12 cellular contexts compared by ENCODE assay signal in the genomic region with DNA sequence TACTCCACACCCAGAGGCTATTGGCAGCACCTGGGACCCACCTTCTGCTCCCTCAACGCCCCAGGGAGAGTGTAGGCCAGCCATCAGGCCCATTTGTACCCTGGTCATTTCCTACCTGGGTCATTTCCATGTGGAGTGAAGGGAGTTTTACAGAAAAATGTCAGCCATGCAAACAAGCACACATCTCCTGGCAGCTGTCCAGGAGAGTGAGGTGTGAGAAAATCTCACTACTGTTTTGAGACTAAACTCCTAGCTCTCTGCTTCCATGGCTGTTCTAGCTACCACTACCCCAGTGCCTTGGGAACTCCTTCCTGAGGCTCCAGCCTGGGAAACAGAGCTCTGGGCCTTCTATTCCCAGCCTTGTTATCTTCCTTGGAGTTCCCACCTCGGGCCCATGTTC. TPM values are rescaled to one million over a fixed set of nuclear protein-coding genes. Genes with fewer than 3 reads are reported as not detected.
DNase-seq lines count a peak whose midpoint lies in the region; ATAC-seq and TF ChIP-seq lines count a peak whose summit lies in the region.
"Had no signal": no experiment of that assay in that cellular context is flagged by ENCODE, and none has a peak within 500 bp of the region (broad histone marks: within the 10 kb centered on the region; RNA-seq: fewer than 3 reads in every experiment).

No MANE protein-coding gene starts in this region.

- 69% methylated on average over 1 of the region's 2 CpGs for WGBS in prostate gland

- TF ChIP-seq POLR2A in prostate gland (IDR thresholded peaks at IDR 0.05): no peak

- no peaks in the 10 kb centered on the region for H3K9me3 Mint-ChIP-seq in activated CD4-positive, alpha-beta memory T cell treated with anti-CD3 and anti-CD28 coated beads, Interleukin-2, amount 10 ng/mL, durations not matched to agents 7 days and 5 days

- H3K4me1 ChIP-seq in prostate gland (replicated peaks): no peaks in the 10 kb centered on the region
- H3K4me1 ChIP-seq: ascending aorta had no signal

- peaks cover 60% of the 10 kb centered on the region for H3K4me1 Mint-ChIP-seq in activated CD4-positive, alpha-beta memory T cell treated with anti-CD3 and anti-CD28 coated beads, Interleukin-2, amount 10 ng/mL, durations not matched to agents 7 days and 5 days

- ATAC-seq in GM21423 (IDR thresholded peaks at IDR 0.05; ENCODE audit: unreplicated experiment): peak; percentile 58
- ATAC-seq in HG03039 (IDR thresholded peaks at IDR 0.05; ENCODE audit: unreplicated experiment): no peak

- no peaks in the 10 kb centered on the region for H3K36me3 Mint-ChIP-seq in activated CD4-positive, alpha-beta memory T cell treated with anti-CD3 and anti-CD28 coated beads, Interleukin-2, amount 10 ng/mL, durations not matched to agents 7 days and 5 days (ENCODE audit: low read depth)

- peaks cover 14% of the 10 kb centered on the region for H3K27me3 Mint-ChIP-seq in activated CD4-positive, alpha-beta memory T cell treated with anti-CD3 and anti-CD28 coated beads, Interleukin-2, amount 10 ng/mL, durations not matched to agents 7 days and 5 days

- H3K36me3 ChIP-seq in prostate gland: no peaks in the 10 kb centered on the region
- H3K36me3 ChIP-seq: ascending aorta had no signal

- no peak overlapping the region for H3K4me3 ChIP-seq in prostate gland
- H3K4me3 ChIP-seq: ascending aorta had no signal

- POLR2A ChIA-PET in activated CD4-positive, alpha-beta memory T cell treated with anti-CD3 and anti-CD28 coated beads, Interleukin-2, amount 10 ng/mL, durations not matched to agents 7 days and 5 days (lab: Charles Lee): interaction anchor here (0.8 to 2.7 kb wide), 6 partner anchors 8 to 116 kb away, joined by 3 to 10 read pairs (median 5); no protein-coding TSS in a partner anchor

- intact Hi-C loops in posterior vena cava (cut with DNase I) (no loop called here), prostate gland (cut with DNase I) (no loop called here)

- CTCF ChIA-PET in activated CD4-positive, alpha-beta memory T cell treated with anti-CD3 and anti-CD28 coated beads, Interleukin-2, amount 10 ng/mL, durations not matched to agents 7 days and 5 days (lab: Charles Lee): interaction anchor here (0.7 to 5.0 kb wide), 4 partner anchors 13 to 121 kb away, joined by 3 to 42 read pairs (median 4); no protein-coding TSS in a partner anchor

- no peak overlapping the region for H3K4me3 Mint-ChIP-seq in activated CD4-positive, alpha-beta memory T cell treated with anti-CD3 and anti-CD28 coated beads, Interleukin-2, amount 10 ng/mL, durations not matched to agents 7 days and 5 days

- H3K27me3 ChIP-seq in prostate gland (replicated peaks; ENCODE audit: insufficient read depth): no peaks in the 10 kb centered on the region
- H3K27me3 ChIP-seq: ascending aorta had no signal

- no peaks in the 10 kb centered on the region for H3K9me3 ChIP-seq in prostate gland
- H3K9me3 ChIP-seq: ascending aorta had no signal

- H3K27ac ChIP-seq in caudate nucleus (ENCODE audit: low read depth, low read length): no peak overlapping the region
- no peak overlapping the region for H3K27ac ChIP-seq in prostate gland
- H3K27ac ChIP-seq: ascending aorta had no signal

- DNase-seq in GM10266 (ENCODE audit: extremely low spot score) (peak; percentile 67), posterior vena cava (ENCODE audit: low spot score) (peak; percentile 22), caudate nucleus (lab: John Stamatoyannopoulos, UW) (no peak), EL (no peak), prostate gland (ENCODE audit: low spot score) (no peak)
- DNase-seq in activated CD4-positive, alpha-beta memory T cell treated with anti-CD3 and anti-CD28 coated beads, Interleukin-2, amount 10 ng/mL, durations not matched to agents 7 days and 5 days: peak; percentile 39

- peak overlapping the region; percentile 29 for H3K27ac Mint-ChIP-seq in activated CD4-positive, alpha-beta memory T cell treated with anti-CD3 and anti-CD28 coated beads, Interleukin-2, amount 10 ng/mL, durations not matched to agents 7 days and 5 days

- TF ChIP-seq CTCF in GM10266 (IDR thresholded peaks at IDR 0.05; ENCODE audit: control insufficient read depth, insufficient read depth, low read depth, missing control alignments): no peak
- TF ChIP-seq CTCF in prostate gland (IDR thresholded peaks at IDR 0.05): no peak

RNA-seq across cellular contexts. Expression of a gene that starts 2.8 kb away (rescaled TPM):
- total RNA-seq in activated CD4-positive, alpha-beta memory T cell treated with anti-CD3 and anti-CD28 coated beads, Interleukin-2, amount 10 ng/mL, durations not matched to agents 7 days and 5 days: 1 to 10 TPM; 1.9 to 2.2 TPM
- total RNA-seq in posterior vena cava (under 1 TPM; 0.24 to 0.37 TPM), prostate gland (10 to 100 TPM in 1 of 2 donors, 1 to 10 TPM in 1; 1.2 to 14.7 TPM)
- total RNA-seq: ascending aorta, fibroblast of villous mesenchyme, HT1080, osteoblast had no signal

RNA-seq across cellular contexts. Expression of a gene that starts 54.2 kb away (rescaled TPM):
- 100 to 1,000 TPM; 286 to 291 TPM for total RNA-seq in activated CD4-positive, alpha-beta memory T cell treated with anti-CD3 and anti-CD28 coated beads, Interleukin-2, amount 10 ng/mL, durations not matched to agents 7 days and 5 days
- total RNA-seq in posterior vena cava (10 to 100 TPM; 12.1 to 28.3 TPM), prostate gland (10 to 100 TPM in 1 of 2 donors, 1 to 10 TPM in 1; 4.5 to 10.7 TPM)
- total RNA-seq: fibroblast of villous mesenchyme, HT1080 had no signal

RNA-seq across cellular contexts. Expression of a gene that starts 55.5 kb away (rescaled TPM):
- total RNA-seq in activated CD4-positive, alpha-beta memory T cell treated with anti-CD3 and anti-CD28 coated beads, Interleukin-2, amount 10 ng/mL, durations not matched to agents 7 days and 5 days: not detected
- total RNA-seq in posterior vena cava (100 to 1,000 TPM in 1 of 2 donors, 10 to 100 TPM in 1; 62.8 to 107 TPM), prostate gland (100 to 1,000 TPM in 1 of 2 donors, 10 to 100 TPM in 1; 29.6 to 366 TPM)
- total RNA-seq: fibroblast of villous mesenchyme, osteoblast had no signal

Comparison
In these comparisons a context has a peak if more than half of its experiments do, and no peak if none do; other contexts are left out.
1. DNase-seq: peak in GM10266 (single experiment), activated CD4-positive, alpha-beta memory T cell treated with anti-CD3 and anti-CD28 coated beads, Interleukin-2, amount 10 ng/mL, durations not matched to agents 7 days and 5 days (single experiment) and posterior vena cava (single experiment); none in caudate nucleus (0 of 61), EL (single experiment) and prostate gland (single experiment).
2. RNA of a gene that starts 54.2 kb away (total RNA-seq): 286 to 291 TPM in activated CD4-positive, alpha-beta memory T cell treated with anti-CD3 and anti-CD28 coated beads, Interleukin-2, amount 10 ng/mL, durations not matched to agents 7 days and 5 days; 12.1 to 28.3 TPM in posterior vena cava and 4.5 to 10.7 TPM in prostate gland; every median in the first group is over 4 times any median in the second.
3. RNA of a gene that starts 55.5 kb away (total RNA-seq): 29.6 to 366 TPM in prostate gland and 62.8 to 107 TPM in posterior vena cava; not detected in activated CD4-positive, alpha-beta memory T cell treated with anti-CD3 and anti-CD28 coated beads, Interleukin-2, amount 10 ng/mL, durations not matched to agents 7 days and 5 days; every median in the first group is over 10 times any median in the second.